ENCODE assay signal across 30 cellular contexts in genomic region chr1:36035154-36035553, GRCh38. TPM values are rescaled to one million over a fixed set of nuclear protein-coding genes. Genes with fewer than 3 reads are reported as not detected.
DNase-seq lines count a peak whose midpoint lies in the region; ATAC-seq, FAIRE-seq and TF ChIP-seq lines count a peak whose summit lies in the region.
"Had no signal": no experiment of that assay in that cellular context is flagged by ENCODE, and none has a peak within 500 bp of the region (broad histone marks: within the 10 kb centered on the region; RNA-seq: fewer than 3 reads in every experiment).

No MANE protein-coding gene starts in this region.

- H3K4me3 ChIP-seq in PC-9 (no peak overlapping the region), left lung (no peak overlapping the region), thyroid gland (replicated peaks in 1 of 3) (no peak overlapping the region), ovary (no peak overlapping the region)
- H3K4me3 ChIP-seq: coronary artery, HAP-1 had no signal

- no peaks in the 10 kb centered on the region for H3K27me3 Mint-ChIP-seq in Calu3 (ENCODE audit: unreplicated experiment)
- H3K27me3 Mint-ChIP-seq: activated B cell treated with CpG ODN at 0.5 μM for 24 hours; activated CD4-positive, alpha-beta T cell treated with anti-CD3 and anti-CD28 coated beads, Interleukin-2, amount 10 ng/mL, durations not matched to agents 7 days and 5 days; activated naive CD8-positive, alpha-beta T cell treated with anti-CD3 and anti-CD28 coated beads, Interleukin-2, amount 10 ng/mL, durations not matched to agents 7 days and 5 days; naive thymus-derived CD4-positive, alpha-beta T cell; T-cell had no signal

- H3K27me3 ChIP-seq in PC-9 (ENCODE audit: insufficient read depth, low read depth): no peaks in the 10 kb centered on the region
- no peaks in the 10 kb centered on the region for H3K27me3 ChIP-seq in left lung
- H3K27me3 ChIP-seq in thyroid gland: no peaks in the 10 kb centered on the region
- H3K27me3 ChIP-seq in ovary: no peaks in the 10 kb centered on the region
- H3K27me3 ChIP-seq: BE2C had no signal

- peak overlapping the region; percentile 62 for H3K4me2 ChIP-seq in PC-9

- H3F3A ChIP-seq in PC-9 (ENCODE audit: insufficient read depth, low read depth): peaks cover 28% of the 10 kb centered on the region

- H3K27ac ChIP-seq in PC-9 (peak overlapping the region; percentile 94), left lung (peak overlapping the region; percentile 71 to 87), thyroid gland (peak overlapping the region in 2 of 3 donors; percentile 10 to 13), ovary (no peak overlapping the region)
- H3K27ac ChIP-seq: coronary artery had no signal

- TF ChIP-seq EP300 in ovary (IDR thresholded peaks at IDR 0.05): no peak

- ATAC-seq in left lung (peak; percentile 14), HG03045 (IDR thresholded peaks at IDR 0.05; ENCODE audit: unreplicated experiment) (no peak)
- ATAC-seq: left ventricle myocardium superior, T-cell had no signal

- H3K36me3 Mint-ChIP-seq in Calu3 (ENCODE audit: insufficient read depth, unreplicated experiment): peaks cover 9% of the 10 kb centered on the region

- CTCF ChIA-PET in Calu3 (lab: Charles Lee): interaction anchor here (1.4 kb wide), 1 partner anchor 26 kb away, joined by 3 read pairs; no protein-coding TSS in a partner anchor
- CTCF ChIA-PET in PC-9 (lab: Charles Lee): no interaction called here

- FAIRE-seq in HTR-8/SVneo (lab: Jason Lieb, UNC): no peak
- FAIRE-seq: urothelium cell line had no signal

- H3K36me3 ChIP-seq in PC-9 (ENCODE audit: low read depth) (peaks cover 7% of the 10 kb centered on the region), left lung (peaks cover 0 to 53% of the 10 kb centered on the region in 2 donors), thyroid gland (peaks cover 6 to 14% of the 10 kb centered on the region in 2 donors), ovary (no peaks in the 10 kb centered on the region)
- H3K36me3 ChIP-seq: BE2C had no signal

- no peaks in the 10 kb centered on the region for H3K9me3 Mint-ChIP-seq in Calu3 (ENCODE audit: low read depth, unreplicated experiment)
- H3K9me3 Mint-ChIP-seq: activated B cell treated with CpG ODN at 0.5 μM for 24 hours; activated CD4-positive, alpha-beta T cell treated with anti-CD3 and anti-CD28 coated beads, Interleukin-2, amount 10 ng/mL, durations not matched to agents 7 days and 5 days; activated naive CD8-positive, alpha-beta T cell treated with anti-CD3 and anti-CD28 coated beads, Interleukin-2, amount 10 ng/mL, durations not matched to agents 7 days and 5 days; naive thymus-derived CD4-positive, alpha-beta T cell; T-cell had no signal

- no peak overlapping the region for H3K4me3 Mint-ChIP-seq in Calu3 (ENCODE audit: low read depth, unreplicated experiment)
- H3K4me3 Mint-ChIP-seq: activated B cell treated with CpG ODN at 0.5 μM for 24 hours; activated CD4-positive, alpha-beta T cell treated with anti-CD3 and anti-CD28 coated beads, Interleukin-2, amount 10 ng/mL, durations not matched to agents 7 days and 5 days; activated naive CD8-positive, alpha-beta T cell treated with anti-CD3 and anti-CD28 coated beads, Interleukin-2, amount 10 ng/mL, durations not matched to agents 7 days and 5 days; naive thymus-derived CD4-positive, alpha-beta T cell; T-cell had no signal

- POLR2A ChIA-PET in PC-9 (lab: Charles Lee; ENCODE audit: unreplicated experiment): interaction anchor here (0.7 kb wide), 1 partner anchor 105 kb away, joined by 3 read pairs; the partner anchor contains the start of gene AGO3

- DNase-seq in Calu3 (no peak), PC-9 (no peak), left lung (no peak), thyroid gland (no peak), ovary (no peak), HTR-8/SVneo (ENCODE audit: insufficient read length, low spot score) (no peak)
- DNase-seq: activated B cell treated with CpG ODN at 0.5 μM for 24 hours; activated CD4-positive, alpha-beta T cell treated with anti-CD3 and anti-CD28 coated beads, Interleukin-2, amount 10 ng/mL, durations not matched to agents 7 days and 5 days; activated effector memory CD4-positive, alpha-beta T cell treated with anti-CD3 and anti-CD28 coated beads, Interleukin-2, amount 50 U/mL, for 16 hours; activated naive CD8-positive, alpha-beta T cell treated with anti-CD3 and anti-CD28 coated beads, Interleukin-2, amount 10 ng/mL, durations not matched to agents 7 days and 5 days; activated T-cell treated with anti-CD3 and anti-CD28 coated beads, Interleukin-2, amount 50 U/mL, for 1 hour; BE2C; Caco-2; caudate nucleus; DMS79; effector memory CD4-positive, alpha-beta T cell; islet precursor cell; left ventricle myocardium superior; naive thymus-derived CD4-positive, alpha-beta T cell; NCI-H146; NCI-H446 treated with DMSO at 0.1 percent for 48 hours; occipital lobe; RPMI8226; stimulated activated naive CD4-positive, alpha-beta T cell treated with Interleukin-2 at 50 U/mL for 16 hours; T-cell had no signal

- BruUV-seq in Calu3 (replicated peaks; lab: Mats Ljungman, UMichigan) (no TSS peak), PC-9 (replicated peaks; lab: Mats Ljungman, UMichigan) (no TSS peak)

- H2AFZ ChIP-seq in PC-9: no peak overlapping the region

- no peaks in the 10 kb centered on the region for H4K20me1 ChIP-seq in PC-9 (ENCODE audit: insufficient read depth)

- intact Hi-C loops in Calu3 (cut with micrococcal nuclease; ENCODE audit: unreplicated experiment): no loop called here
- intact Hi-C loops in PC-9 (cut with micrococcal nuclease; ENCODE audit: unreplicated experiment): no loop called here
- intact Hi-C loops in left lung (cut with DNase I): no loop called here
- intact Hi-C loops in thyroid gland (cut with DNase I): no loop called here
- intact Hi-C loops in ovary (cut with DNase I): no loop called here

- TF ChIP-seq CTCF in Calu3 (IDR thresholded peaks at IDR 0.05; ENCODE audit: unreplicated experiment): no peak
- no peak for TF ChIP-seq CTCF in PC-9 (conservative IDR thresholded peaks at IDR 0.05)
- TF ChIP-seq CTCF in left lung (IDR thresholded peaks at IDR 0.05): no peak
- TF ChIP-seq CTCF in thyroid gland (IDR thresholded peaks at IDR 0.05): no peak
- TF ChIP-seq CTCF in ovary (IDR thresholded peaks at IDR 0.05): no peak

- H3K4me1 ChIP-seq in PC-9 (replicated peaks; ENCODE audit: insufficient read depth) (peaks cover 24% of the 10 kb centered on the region), left lung (peaks cover 3 to 22% of the 10 kb centered on the region in 2 donors), thyroid gland (no peaks in the 10 kb centered on the region), ovary (ENCODE audit: insufficient read depth) (no peaks in the 10 kb centered on the region)
- H3K4me1 ChIP-seq: BE2C, Caco-2 had no signal

- no peaks in the 10 kb centered on the region for H3K9me3 ChIP-seq in PC-9 (ENCODE audit: insufficient read depth, low read depth)
- no peaks in the 10 kb centered on the region for H3K9me3 ChIP-seq in left lung
- no peaks in the 10 kb centered on the region for H3K9me3 ChIP-seq in thyroid gland
- no peaks in the 10 kb centered on the region for H3K9me3 ChIP-seq in ovary
- H3K9me3 ChIP-seq: BE2C, Caco-2, HAP-1 had no signal

- no peaks in the 10 kb centered on the region for H3K4me1 Mint-ChIP-seq in Calu3 (ENCODE audit: low read depth, unreplicated experiment)
- H3K4me1 Mint-ChIP-seq: activated B cell treated with CpG ODN at 0.5 μM for 24 hours, T-cell had no signal

- TF ChIP-seq POLR2A in thyroid gland (IDR thresholded peaks at IDR 0.05) (no peak), ovary (IDR thresholded peaks at IDR 0.05) (no peak)

- H3K27ac Mint-ChIP-seq in Calu3 (ENCODE audit: unreplicated experiment): peak overlapping the region; percentile 47
- H3K27ac Mint-ChIP-seq: activated B cell treated with CpG ODN at 0.5 μM for 24 hours; activated CD4-positive, alpha-beta T cell treated with anti-CD3 and anti-CD28 coated beads, Interleukin-2, amount 10 ng/mL, durations not matched to agents 7 days and 5 days; T-cell had no signal

- no peaks in the 10 kb centered on the region for H3K9me2 ChIP-seq in PC-9 (ENCODE audit: insufficient read depth)

- no peaks in the 10 kb centered on the region for H3K79me2 ChIP-seq in PC-9 (ENCODE audit: low read depth)

- WGBS in thyroid gland, 2 donors: 89% methylated on average over 3 of the region's 3 CpGs
- WGBS in ovary, 3 donors: 82 to 88% (median 83%) methylated on average over 3 of the region's 3 CpGs

RNA-seq across cellular contexts. Expression of gene TEKT2, which starts 48.7 kb away (rescaled TPM):
- total RNA-seq in Calu3 (2022): 0.31 TPM in 1 of 2 replicates, not detected in the other
- total RNA-seq in PC-9 (2021): 1.1 TPM in 1 of 2 replicates, not detected in the other
- 1 to 10 TPM in 1 of 2 donors, under 1 TPM in 1; 0.32 to 5.8 TPM for total RNA-seq in left lung
- total RNA-seq in thyroid gland: 1 to 10 TPM in 3 of 4 donors, under 1 TPM in 1; 0.89 to 4.0 (median 1.9) TPM
- 10 to 100 TPM in 1 of 7 donors, 1 to 10 TPM in 4, under 1 TPM in 2; 0.28 to 22.5 (median 2.1) TPM for total RNA-seq in ovary
- polyA plus RNA-seq in ovary: under 1 TPM; 0.12 to 0.36 TPM
- total RNA-seq: activated B cell treated with CpG ODN at 0.5 μM for 24 hours; activated CD4-positive, alpha-beta T cell treated with anti-CD3 and anti-CD28 coated beads, Interleukin-2, amount 10 ng/mL, durations not matched to agents 7 days and 5 days; activated naive CD8-positive, alpha-beta T cell treated with anti-CD3 and anti-CD28 coated beads, Interleukin-2, amount 10 ng/mL, durations not matched to agents 7 days and 5 days; Caco-2; left ventricle myocardium superior; SK-MEL-5 had no signal
- polyA plus RNA-seq: naive thymus-derived CD4-positive, alpha-beta T cell had no signal

RNA-seq across cellular contexts. Expression of gene ADPRS, which starts 53.5 kb away (rescaled TPM):
- total RNA-seq in Calu3 (2022): 26.5 and 32.8 TPM in 2 replicates
- 30.0 and 43.1 TPM in 2 replicates for total RNA-seq in PC-9 (2021)
- 10 to 100 TPM; 26.3 to 27.9 TPM for total RNA-seq in left lung
- 10 to 100 TPM; 31.8 to 50.1 (median 41.7) TPM for total RNA-seq in thyroid gland
- 10 to 100 TPM; 21.0 to 52.2 (median 27.4) TPM for total RNA-seq in ovary
- 10 to 100 TPM; 14.9 to 24.8 TPM for polyA plus RNA-seq in ovary

Comparison
In these comparisons a context has a peak if more than half of its experiments do, and no peak if none do; other contexts are left out.
1. H3K27ac ChIP-seq: peak in PC-9 (single experiment), left lung (2 of 2) and thyroid gland (2 of 3); none in ovary (0 of 2).